Comparison of ENCODE assay signal across 8 cellular contexts in the genomic region with DNA sequence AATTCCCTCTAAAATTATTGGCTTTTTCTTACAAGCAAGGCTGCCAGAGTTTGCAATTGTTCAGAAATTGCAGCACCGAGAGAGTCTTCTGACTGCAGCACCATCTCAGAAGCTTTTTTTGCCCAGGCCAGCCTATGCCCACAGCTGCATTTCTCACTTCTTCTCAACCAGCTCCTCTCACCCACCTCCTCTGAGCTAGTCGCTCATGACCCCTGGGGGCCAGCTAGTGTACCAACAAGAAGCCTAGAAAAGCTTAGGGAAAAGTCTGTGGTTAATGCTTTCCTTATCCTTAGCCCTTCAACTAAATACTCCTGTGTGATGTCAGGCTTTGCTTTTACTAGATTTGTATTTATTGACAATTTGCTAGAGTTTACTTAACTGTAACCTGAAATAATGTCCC.
DNase-seq lines count a peak whose midpoint lies in the region; ATAC-seq and TF ChIP-seq lines count a peak whose summit lies in the region.

No MANE protein-coding gene starts in this region.

- H3K36me3 Mint-ChIP-seq in activated CD8-positive, alpha-beta T cell treated with anti-CD3 and anti-CD28 coated beads for 36 hours (ENCODE audit: low read depth) = no peaks in the 10 kb centered on the region
- no peaks in the 10 kb centered on the region for H3K36me3 Mint-ChIP-seq in activated CD8-positive, alpha-beta T cell treated with anti-CD3 and anti-CD28 coated beads, Interleukin-2, amount 10 ng/mL, durations not matched to agents 7 days and 5 days (ENCODE audit: low read depth)
- no peaks in the 10 kb centered on the region for H3K36me3 Mint-ChIP-seq in neural progenitor cell

- POLR2A ChIA-PET in activated CD8-positive, alpha-beta T cell treated with anti-CD3 and anti-CD28 coated beads for 36 hours (lab: Charles Lee) = no interaction called here
- POLR2A ChIA-PET in activated CD8-positive, alpha-beta T cell treated with anti-CD3 and anti-CD28 coated beads, Interleukin-2, amount 10 ng/mL, durations not matched to agents 7 days and 5 days (lab: Charles Lee) = no interaction called here

- H3K9me3 ChIP-seq in OCI-LY3 (ENCODE audit: insufficient read depth, low read length) (no peaks in the 10 kb centered on the region), neural progenitor cell (ENCODE audit: low read depth) (no peaks in the 10 kb centered on the region)

- no peak for TF ChIP-seq CTCF in activated CD8-positive, alpha-beta T cell treated with anti-CD3 and anti-CD28 coated beads for 36 hours (IDR thresholded peaks at IDR 0.05)
- TF ChIP-seq CTCF in OCI-LY3 (IDR thresholded peaks at IDR 0.05; ENCODE audit: low read depth, low read length) = peak; percentile 78
- peak; percentile 76 for TF ChIP-seq CTCF in epithelial cell of proximal tubule (conservative IDR thresholded peaks at IDR 0.05; ENCODE audit: low read depth, low read length)
- TF ChIP-seq CTCF in neural progenitor cell (IDR thresholded peaks at IDR 0.05) = peak; percentile 73

- no peak for ATAC-seq in activated CD8-positive, alpha-beta T cell treated with anti-CD3 and anti-CD28 coated beads for 36 hours
- ATAC-seq in activated CD8-positive, alpha-beta T cell treated with anti-CD3 and anti-CD28 coated beads, Interleukin-2, amount 10 ng/mL, durations not matched to agents 7 days and 5 days = no peak
- ATAC-seq in HG02885 (IDR thresholded peaks at IDR 0.05; ENCODE audit: poor library complexity, unreplicated experiment) = peak; percentile 62
- no peak for ATAC-seq in GM21515 (IDR thresholded peaks at IDR 0.05; ENCODE audit: unreplicated experiment)

- intact Hi-C loops in activated CD8-positive, alpha-beta T cell treated with anti-CD3 and anti-CD28 coated beads for 36 hours (cut with micrococcal nuclease) = no loop called here

- H2AFZ ChIP-seq in OCI-LY3 (ENCODE audit: low read depth, low read length) (peak overlapping the region; percentile 18; the same call in 1 of the 2 replicates), neural progenitor cell (replicated peaks) (no peak overlapping the region)

- no peaks in the 10 kb centered on the region for H3F3A ChIP-seq in neural progenitor cell (ENCODE audit: low read depth)

- no peak overlapping the region for H3K27ac Mint-ChIP-seq in activated CD8-positive, alpha-beta T cell treated with anti-CD3 and anti-CD28 coated beads for 36 hours
- H3K27ac Mint-ChIP-seq in activated CD8-positive, alpha-beta T cell treated with anti-CD3 and anti-CD28 coated beads, Interleukin-2, amount 10 ng/mL, durations not matched to agents 7 days and 5 days = no peak overlapping the region
- H3K27ac Mint-ChIP-seq in neural progenitor cell = no peak overlapping the region

- peak; percentile 15 for DNase-seq in activated CD8-positive, alpha-beta T cell treated with anti-CD3 and anti-CD28 coated beads for 36 hours
- DNase-seq in activated CD8-positive, alpha-beta T cell treated with anti-CD3 and anti-CD28 coated beads, Interleukin-2, amount 10 ng/mL, durations not matched to agents 7 days and 5 days = no peak
- DNase-seq in epithelial cell of proximal tubule (ENCODE audit: low read depth) (no peak), neural progenitor cell (ENCODE audit: low spot score) (peak; percentile 83)
- DNase-seq in activated CD4-positive, CD25-positive, alpha-beta regulatory T cell treated with anti-CD3 and anti-CD28 coated beads, Interleukin-2, amount 50 U/mL, for 72 hours = no peak

- H3K4me2 ChIP-seq in OCI-LY3 (ENCODE audit: low read length) (peak overlapping the region; percentile 63), neural progenitor cell (no peak overlapping the region)

- H3K9me3 Mint-ChIP-seq in activated CD8-positive, alpha-beta T cell treated with anti-CD3 and anti-CD28 coated beads for 36 hours = no peaks in the 10 kb centered on the region
- no peaks in the 10 kb centered on the region for H3K9me3 Mint-ChIP-seq in activated CD8-positive, alpha-beta T cell treated with anti-CD3 and anti-CD28 coated beads, Interleukin-2, amount 10 ng/mL, durations not matched to agents 7 days and 5 days (ENCODE audit: insufficient read depth)
- H3K9me3 Mint-ChIP-seq in neural progenitor cell = no peaks in the 10 kb centered on the region

- H4K20me1 ChIP-seq in OCI-LY3 (ENCODE audit: insufficient read depth, low read length) = no peaks in the 10 kb centered on the region
- no peaks in the 10 kb centered on the region for H4K20me1 ChIP-seq in neural progenitor cell (ENCODE audit: low read depth)

- H3K4me3 Mint-ChIP-seq in activated CD8-positive, alpha-beta T cell treated with anti-CD3 and anti-CD28 coated beads for 36 hours = no peak overlapping the region
- no peak overlapping the region for H3K4me3 Mint-ChIP-seq in activated CD8-positive, alpha-beta T cell treated with anti-CD3 and anti-CD28 coated beads, Interleukin-2, amount 10 ng/mL, durations not matched to agents 7 days and 5 days
- H3K4me3 Mint-ChIP-seq in neural progenitor cell = no peak overlapping the region

- peaks cover 5% of the 10 kb centered on the region for H3K27me3 Mint-ChIP-seq in activated CD8-positive, alpha-beta T cell treated with anti-CD3 and anti-CD28 coated beads for 36 hours
- H3K27me3 Mint-ChIP-seq in activated CD8-positive, alpha-beta T cell treated with anti-CD3 and anti-CD28 coated beads, Interleukin-2, amount 10 ng/mL, durations not matched to agents 7 days and 5 days (ENCODE audit: low read depth) = no peaks in the 10 kb centered on the region
- H3K27me3 Mint-ChIP-seq in neural progenitor cell (ENCODE audit: insufficient read depth, low read depth) = no peaks in the 10 kb centered on the region

- peak overlapping the region; percentile 38 for H3K9ac ChIP-seq in OCI-LY3 (ENCODE audit: low read length)
- no peak overlapping the region for H3K9ac ChIP-seq in neural progenitor cell

- H3K36me3 ChIP-seq in OCI-LY3 (replicated peaks; ENCODE audit: low read depth, low read length) = no peaks in the 10 kb centered on the region
- no peaks in the 10 kb centered on the region for H3K36me3 ChIP-seq in neural progenitor cell

- no peaks in the 10 kb centered on the region for H3K4me1 Mint-ChIP-seq in activated CD8-positive, alpha-beta T cell treated with anti-CD3 and anti-CD28 coated beads for 36 hours (ENCODE audit: low read depth)
- H3K4me1 Mint-ChIP-seq in activated CD8-positive, alpha-beta T cell treated with anti-CD3 and anti-CD28 coated beads, Interleukin-2, amount 10 ng/mL, durations not matched to agents 7 days and 5 days (ENCODE audit: low read depth) = no peaks in the 10 kb centered on the region
- peaks cover 5% of the 10 kb centered on the region for H3K4me1 Mint-ChIP-seq in neural progenitor cell

- CTCF ChIA-PET in activated CD8-positive, alpha-beta T cell treated with anti-CD3 and anti-CD28 coated beads for 36 hours (lab: Charles Lee) = no interaction called here
- CTCF ChIA-PET in activated CD8-positive, alpha-beta T cell treated with anti-CD3 and anti-CD28 coated beads, Interleukin-2, amount 10 ng/mL, durations not matched to agents 7 days and 5 days (lab: Charles Lee) = no interaction called here

- 0 out of 2 replicates have a peak overlapping the region, but pooled peaks have one; percentile 2 for H3K4me3 ChIP-seq in OCI-LY3 (ENCODE audit: low read length)
- no peak overlapping the region for H3K4me3 ChIP-seq in epithelial cell of proximal tubule (ENCODE audit: low read depth, low read length)
- H3K4me3 ChIP-seq in neural progenitor cell = no peak overlapping the region

- H3K27ac ChIP-seq in OCI-LY3 (ENCODE audit: low read length) (peak overlapping the region; percentile 63), neural progenitor cell (no peak overlapping the region)

- H3K4me1 ChIP-seq in OCI-LY3 (ENCODE audit: low read length) (peaks cover 34% of the 10 kb centered on the region), neural progenitor cell (no peaks in the 10 kb centered on the region)

- H3K79me2 ChIP-seq in OCI-LY3 (ENCODE audit: low read length) (no peaks in the 10 kb centered on the region), neural progenitor cell (ENCODE audit: low read depth) (no peaks in the 10 kb centered on the region)

- no peaks in the 10 kb centered on the region for H3K27me3 ChIP-seq in OCI-LY3 (ENCODE audit: low read depth, low read length)
- H3K27me3 ChIP-seq in neural progenitor cell = no peaks in the 10 kb centered on the region

Comparison
In these comparisons a context has a peak if more than half of its experiments do, and no peak if none do; other contexts are left out.
1. DNase-seq: peak in activated CD8-positive, alpha-beta T cell treated with anti-CD3 and anti-CD28 coated beads for 36 hours (single experiment) and neural progenitor cell (single experiment); none in activated CD8-positive, alpha-beta T cell treated with anti-CD3 and anti-CD28 coated beads, Interleukin-2, amount 10 ng/mL, durations not matched to agents 7 days and 5 days (single experiment), epithelial cell of proximal tubule (single experiment) and activated CD4-positive, CD25-positive, alpha-beta regulatory T cell treated with anti-CD3 and anti-CD28 coated beads, Interleukin-2, amount 50 U/mL, for 72 hours (single experiment).